Comparison of ENCODE assay signal across 20 cellular contexts in the genomic region with DNA sequence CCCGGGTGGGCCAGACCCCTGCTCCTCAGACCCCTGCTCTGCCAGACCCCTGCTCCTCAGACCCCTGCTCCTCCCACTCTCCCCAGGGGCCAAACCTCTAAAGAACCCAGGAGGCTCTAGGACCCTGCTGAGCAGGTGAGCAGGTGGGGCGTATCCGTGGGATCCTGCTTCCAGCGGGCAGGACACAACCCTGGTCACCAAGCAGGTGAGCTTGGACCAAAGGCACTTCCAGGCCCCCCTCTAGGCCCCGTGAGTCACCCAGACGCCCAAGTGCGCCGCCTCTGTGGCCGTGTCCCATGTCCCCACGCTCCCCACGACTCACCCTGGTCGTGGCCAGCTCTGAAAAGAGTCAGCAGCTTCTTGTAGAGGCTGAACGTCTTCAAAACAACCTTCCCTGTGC. TPM values are rescaled to one million over a fixed set of nuclear protein-coding genes. Genes with fewer than 3 reads are reported as not detected.
A peak's percentile ranks its signal among the peaks of the same experiment; 100 is the strongest.
DNase-seq lines count a peak whose midpoint lies in the region; ATAC-seq, FAIRE-seq and TF ChIP-seq lines count a peak whose summit lies in the region.
"Had no signal": no experiment of that assay in that cellular context is flagged by ENCODE, and none has a peak within 500 bp of the region (broad histone marks: within the 10 kb centered on the region; RNA-seq: fewer than 3 reads in every experiment).

No MANE protein-coding gene starts in this region.

- TF ChIP-seq RAD21 in GM12878 (IDR thresholded peaks at IDR 0.05; ENCODE audit: insufficient read depth, low read depth, low read length), result no peak

- H3K4me1 Mint-ChIP-seq in natural killer cell treated with Interleukin-12 subunit alpha and Interleukin-12 subunit beta and Interleukin-15 and Interleukin-18, amount 100 ng/mL, for 72 hours (ENCODE audit: low read depth in 2 of 2), result peaks cover 12 to 24% of the 10 kb centered on the region in 2 donors
- H3K4me1 Mint-ChIP-seq in natural killer cell, result peaks cover 15 to 38% of the 10 kb centered on the region in 2 donors
- peaks cover 5 to 29% (median 18%) of the 10 kb centered on the region in 7 donors for H3K4me1 Mint-ChIP-seq in naive thymus-derived CD4-positive, alpha-beta T cell

- no peaks in the 10 kb centered on the region for H3K9me3 Mint-ChIP-seq in natural killer cell treated with Interleukin-12 subunit alpha and Interleukin-12 subunit beta and Interleukin-15 and Interleukin-18, amount 100 ng/mL, for 72 hours
- H3K9me3 Mint-ChIP-seq in natural killer cell, result no peaks in the 10 kb centered on the region
- H3K9me3 Mint-ChIP-seq in naive thymus-derived CD4-positive, alpha-beta T cell, result no peaks in the 10 kb centered on the region
- H3K9me3 Mint-ChIP-seq: endodermal cell had no signal

- no peak for ATAC-seq in natural killer cell treated with Interleukin-12 subunit alpha and Interleukin-12 subunit beta and Interleukin-15 and Interleukin-18, amount 100 ng/mL, for 72 hours
- ATAC-seq in natural killer cell (no peak), GM12878 (no peak)
- no peak for ATAC-seq in naive thymus-derived CD4-positive, alpha-beta T cell
- ATAC-seq: activated CD8-positive, alpha-beta memory T cell treated with anti-CD3 and anti-CD28 coated beads, Interleukin-2, amount 10 ng/mL, durations not matched to agents 7 days and 5 days had no signal

- H3K27me3 ChIP-seq in GM12878 (replicated peaks in 1 of 2; ENCODE audit: control insufficient read depth in 2 of 2, insufficient read depth in 2 of 2, low read length in 1 of 2), result no peaks in the 10 kb centered on the region
- H3K27me3 ChIP-seq in naive thymus-derived CD4-positive, alpha-beta T cell (ENCODE audit: control insufficient read depth in 2 of 2, insufficient read depth in 2 of 2, low read length in 2 of 2), result no peaks in the 10 kb centered on the region
- H3K27me3 ChIP-seq: ascending aorta, thyroid gland had no signal

- POLR2A ChIA-PET in GM12878 (lab: Charles Lee), result no interaction called here
- POLR2A ChIA-PET in naive thymus-derived CD4-positive, alpha-beta T cell (lab: Charles Lee), result interaction anchor here (0.6 to 4.8 kb wide), 3 partner anchors 10 to 125 kb away, joined by 3 to 38 read pairs (median 4); a partner anchor contains a TSS

- peaks cover 14 to 37% of the 10 kb centered on the region in 2 experiments for H3K36me3 ChIP-seq in GM12878 (ENCODE audit: control insufficient read depth in 2 of 2, insufficient read depth in 2 of 2, low read length in 1 of 2)
- peaks cover 0 to 62% (median 0%) of the 10 kb centered on the region in 3 experiments for H3K36me3 ChIP-seq in naive thymus-derived CD4-positive, alpha-beta T cell (ENCODE audit: control insufficient read depth in 2 of 3, insufficient read depth in 3 of 3, low read length in 3 of 3)

- peak; percentile 42; the same call in 1 of the 2 replicates for TF ChIP-seq POLR2A in GM12878 (IDR thresholded peaks at IDR 0.05; ENCODE audit: low read depth, low read length)

- SMC1A ChIA-PET in GM12878 (lab: Charles Lee; ENCODE audit: uncharacterized antibody, unreplicated experiment), result no interaction called here

- no peak for TF ChIP-seq EP300 in GM12878 (IDR thresholded peaks at IDR 0.05; ENCODE audit: borderline replicate concordance in 1 of 2, control insufficient read depth in 1 of 2, low read depth in 2 of 2, low read length in 2 of 2)

- no TSS peak for BruUV-seq in GM12878 (replicated peaks; lab: Mats Ljungman, UMichigan)

- no peaks in the 10 kb centered on the region for H3K27me3 Mint-ChIP-seq in natural killer cell treated with Interleukin-12 subunit alpha and Interleukin-12 subunit beta and Interleukin-15 and Interleukin-18, amount 100 ng/mL, for 72 hours
- H3K27me3 Mint-ChIP-seq in natural killer cell (ENCODE audit: low read depth in 2 of 2), result no peaks in the 10 kb centered on the region
- no peaks in the 10 kb centered on the region for H3K27me3 Mint-ChIP-seq in naive thymus-derived CD4-positive, alpha-beta T cell
- H3K27me3 Mint-ChIP-seq: activated CD8-positive, alpha-beta memory T cell treated with anti-CD3 and anti-CD28 coated beads, Interleukin-2, amount 10 ng/mL, durations not matched to agents 7 days and 5 days had no signal

- CTCF ChIA-PET in GM12878 (lab: Yijun Ruan, JAX), result no interaction called here
- CTCF ChIA-PET in naive thymus-derived CD4-positive, alpha-beta T cell (lab: Charles Lee), result no interaction called here

- H4K20me1 ChIP-seq in GM12878 (ENCODE audit: control insufficient read depth, insufficient read depth), result no peaks in the 10 kb centered on the region; the same call in none of the 2 replicates

- H3K4me3 Mint-ChIP-seq in natural killer cell treated with Interleukin-12 subunit alpha and Interleukin-12 subunit beta and Interleukin-15 and Interleukin-18, amount 100 ng/mL, for 72 hours, result no peak overlapping the region
- no peak overlapping the region for H3K4me3 Mint-ChIP-seq in natural killer cell
- H3K4me3 Mint-ChIP-seq in naive thymus-derived CD4-positive, alpha-beta T cell, result no peak overlapping the region
- H3K4me3 Mint-ChIP-seq: activated CD8-positive, alpha-beta memory T cell treated with anti-CD3 and anti-CD28 coated beads, Interleukin-2, amount 10 ng/mL, durations not matched to agents 7 days and 5 days; endodermal cell had no signal

- no peak for FAIRE-seq in GM12878 (lab: Jason Lieb, UNC)
- FAIRE-seq: islet of Langerhans had no signal

- H3K4me2 ChIP-seq in GM12878 (ENCODE audit: control insufficient read depth, insufficient read depth), result no peak overlapping the region

- H3K27ac ChIP-seq in GM12878 (ENCODE audit: control insufficient read depth, insufficient read depth), result no peak overlapping the region
- peak overlapping the region; percentile 37 for H3K27ac ChIP-seq in naive thymus-derived CD4-positive, alpha-beta T cell (ENCODE audit: low read depth, low read length)

- intact Hi-C loops in natural killer cell (cut with micrococcal nuclease) (no loop called here), GM12878 (cut with micrococcal nuclease; ENCODE audit: unreplicated experiment) (loop anchor here (5.0 kb wide), 1 partner anchor 107 kb away; no protein-coding TSS in a partner anchor)
- intact Hi-C loops in naive thymus-derived CD4-positive, alpha-beta T cell (cut with micrococcal nuclease), result no loop called here

- no peak for TF ChIP-seq CTCF in natural killer cell (IDR thresholded peaks at IDR 0.05)
- TF ChIP-seq CTCF in GM12878 (IDR thresholded peaks at IDR 0.05 in 2 of 3, conservative IDR thresholded peaks at IDR 0.05 in 1 of 3; ENCODE audit: control insufficient read depth in 2 of 3, extremely low read depth in 1 of 3, insufficient read depth in 1 of 3, low read depth in 3 of 3, low read length in 3 of 3), result no peak

- peaks cover 34% of the 10 kb centered on the region for H3K79me2 ChIP-seq in GM12878 (ENCODE audit: control insufficient read depth, insufficient read depth, low read length)

- H2AFZ ChIP-seq in GM12878 (ENCODE audit: control insufficient read depth, low read depth, low read length), result no peak overlapping the region

- WGBS in GM12878 (ENCODE audit: insufficient coverage, insufficient replicate concordance, low lambda C conversion rate, missing lambda C conversion rate), result 80% methylated on average over 13 of the region's 13 CpGs

- in situ Hi-C loops in GM12878 (cut with MboI), result no loop called here

- H3K9me3 ChIP-seq in GM12878 (replicated peaks; ENCODE audit: control insufficient read depth, insufficient read depth, low read length), result no peaks in the 10 kb centered on the region
- H3K9me3 ChIP-seq in naive thymus-derived CD4-positive, alpha-beta T cell (ENCODE audit: control insufficient read depth in 2 of 3, low read length in 3 of 3), result no peaks in the 10 kb centered on the region
- H3K9me3 ChIP-seq: ascending aorta, thyroid gland had no signal

- RAD21 ChIA-PET in GM12878 (lab: Charles Lee; ENCODE audit: unreplicated experiment), result no interaction called here

- H3K4me1 ChIP-seq in GM12878 (ENCODE audit: control insufficient read depth, insufficient read depth, low read length), result peaks cover 12% of the 10 kb centered on the region
- peaks cover 7 to 8% of the 10 kb centered on the region in 2 donors for H3K4me1 ChIP-seq in naive thymus-derived CD4-positive, alpha-beta T cell (ENCODE audit: control insufficient read depth in 2 of 2, insufficient read depth in 2 of 2, low read length in 2 of 2)

- H3K36me3 Mint-ChIP-seq in natural killer cell treated with Interleukin-12 subunit alpha and Interleukin-12 subunit beta and Interleukin-15 and Interleukin-18, amount 100 ng/mL, for 72 hours, result no peaks in the 10 kb centered on the region
- H3K36me3 Mint-ChIP-seq in natural killer cell, result no peaks in the 10 kb centered on the region
- peaks cover 0 to 18% (median 0%) of the 10 kb centered on the region in 5 donors for H3K36me3 Mint-ChIP-seq in naive thymus-derived CD4-positive, alpha-beta T cell

- H3K27ac Mint-ChIP-seq in natural killer cell treated with Interleukin-12 subunit alpha and Interleukin-12 subunit beta and Interleukin-15 and Interleukin-18, amount 100 ng/mL, for 72 hours, result peak overlapping the region; percentile 35 to 50
- H3K27ac Mint-ChIP-seq in natural killer cell, result peak overlapping the region in 1 of 2 donors; percentile 81
- peak overlapping the region in 1 of 9 donors; percentile 74 for H3K27ac Mint-ChIP-seq in naive thymus-derived CD4-positive, alpha-beta T cell
- H3K27ac Mint-ChIP-seq: activated CD8-positive, alpha-beta memory T cell treated with anti-CD3 and anti-CD28 coated beads, Interleukin-2, amount 10 ng/mL, durations not matched to agents 7 days and 5 days; endodermal cell had no signal

- DNase-seq in natural killer cell treated with Interleukin-12 subunit alpha and Interleukin-12 subunit beta and Interleukin-15 and Interleukin-18, amount 100 ng/mL, for 72 hours (ENCODE audit: low spot score), result no peak
- no peak for DNase-seq in natural killer cell
- DNase-seq in GM12878 (ENCODE audit: low read depth, low spot score), result no peak
- DNase-seq in naive thymus-derived CD4-positive, alpha-beta T cell, result no peak
- no peak for DNase-seq in NCI-H1436 (lab: John Stamatoyannopoulos, UW)
- no peak for DNase-seq in SHP77 treated with DMSO at 0.1 percent for 48 hours (lab: John Stamatoyannopoulos, UW)
- no peak for DNase-seq in DMS 273 treated with DMSO at 0.1 percent for 48 hours (lab: John Stamatoyannopoulos, UW)
- DNase-seq in NCI-H2227 (lab: John Stamatoyannopoulos, UW; ENCODE audit: unreplicated experiment), result no peak
- DNase-seq: activated CD8-positive, alpha-beta memory T cell treated with anti-CD3 and anti-CD28 coated beads, Interleukin-2, amount 10 ng/mL, durations not matched to agents 7 days and 5 days; activated naive CD4-positive, alpha-beta T cell; endodermal cell; mesenchymal stem cell; NCI-H1048; NCI-H2081 treated with DMSO at 0.1 percent for 48 hours; NCI-H524; SIG-M5; T-helper 2 cell had no signal

- H3K4me3 ChIP-seq in GM12878, result no peak overlapping the region
- H3K4me3 ChIP-seq in naive thymus-derived CD4-positive, alpha-beta T cell (ENCODE audit: low read length), result no peak overlapping the region
- H3K4me3 ChIP-seq: ascending aorta, thyroid gland had no signal

- H3K9ac ChIP-seq in GM12878 (ENCODE audit: control insufficient read depth, insufficient read depth, low read length), result no peak overlapping the region

RNA-seq across cellular contexts. Expression of a gene that starts 5.0 kb away (rescaled TPM):
- 100 to 1,000 TPM; 300 to 380 TPM for total RNA-seq in natural killer cell treated with Interleukin-12 subunit alpha and Interleukin-12 subunit beta and Interleukin-15 and Interleukin-18, amount 100 ng/mL, for 72 hours
- total RNA-seq in natural killer cell (100 to 1,000 TPM; 168 to 219 (median 192) TPM), GM12878 (2014; rRNA removed) (119 and 141 TPM in 2 replicates), GM12878 (2014; rRNA removed; fragmentation: Illumina TruSeq; extraction: Trizol) (93.1 and 97.9 TPM in 2 replicates), GM12878 (2021) (156 and 159 TPM in 2 replicates)
- total RNA-seq in GM12878 (2013; cell fraction: nucleolus; rRNA removed), result 374 and 423 TPM in 2 replicates
- polyA plus RNA-seq in GM12878 (2011; ENCODE audit: low read depth), result 98.7 TPM
- polyA plus RNA-seq in GM12878 (2011; rRNA removed) (101 and 125 TPM in 2 replicates), GM12878 (2014; fragmentation: Illumina TruSeq; extraction: Trizol) (81.7 and 120 TPM in 2 replicates), GM12878 (2014; fragmentation: Nextera tagmentation; extraction: Ambion mirVana) (1 to 10 TPM; 4.2 to 8.5 TPM), GM12878 (2014; rRNA removed) (162 and 194 TPM in 2 replicates), GM12878 (2016; fragmentation: Nextera tagmentation; extraction: Ambion mirVana) (100 to 1,000 TPM; 150 to 157 TPM)
- 197 and 266 TPM in 2 replicates for polyA plus RNA-seq in GM12878 (2011; cell fraction: cytosol; rRNA removed)
- polyA plus RNA-seq in GM12878 (2011; cell fraction: nucleus; rRNA removed), result 419 and 530 TPM in 2 replicates
- 155 and 177 TPM in 2 replicates for polyA plus RNA-seq in GM12878 (2012)
- 79.4 and 160 TPM in 2 replicates for polyA minus RNA-seq in GM12878 (2011; rRNA and poly(A)+ RNA removed)
- polyA minus RNA-seq in GM12878 (2011; cell fraction: cytosol; rRNA and poly(A)+ RNA removed), result 79.5 and 85.7 TPM in 2 replicates
- 112 and 194 TPM in 2 replicates for polyA minus RNA-seq in GM12878 (2011; cell fraction: nucleus; rRNA and poly(A)+ RNA removed)
- total RNA-seq in naive thymus-derived CD4-positive, alpha-beta T cell, result 100 to 1,000 TPM; 112 to 385 (median 199) TPM
- polyA plus RNA-seq in naive thymus-derived CD4-positive, alpha-beta T cell, result 100 to 1,000 TPM; 168 to 178 TPM

RNA-seq across cellular contexts. Expression of a gene that starts 13.0 kb away (rescaled TPM):
- 100 to 1,000 TPM; 217 to 295 TPM for total RNA-seq in natural killer cell treated with Interleukin-12 subunit alpha and Interleukin-12 subunit beta and Interleukin-15 and Interleukin-18, amount 100 ng/mL, for 72 hours
- total RNA-seq in natural killer cell, result 100 to 1,000 TPM; 130 to 203 (median 158) TPM
- total RNA-seq in GM12878 (2013; cell fraction: nucleolus; rRNA removed), result 167 and 178 TPM in 2 replicates
- total RNA-seq in GM12878 (2014; rRNA removed), result 35.5 and 44.1 TPM in 2 replicates
- 29.2 and 29.4 TPM in 2 replicates for total RNA-seq in GM12878 (2014; rRNA removed; fragmentation: Illumina TruSeq; extraction: Trizol)
- 65.3 and 65.8 TPM in 2 replicates for total RNA-seq in GM12878 (2021)
- 72.0 TPM for polyA plus RNA-seq in GM12878 (2011; ENCODE audit: low read depth)
- polyA plus RNA-seq in GM12878 (2011; rRNA removed), result 120 and 138 TPM in 2 replicates
- 128 and 152 TPM in 2 replicates for polyA plus RNA-seq in GM12878 (2011; cell fraction: cytosol; rRNA removed)
- polyA plus RNA-seq in GM12878 (2011; cell fraction: nucleus; rRNA removed), result 170 and 183 TPM in 2 replicates
- polyA plus RNA-seq in GM12878 (2012), result 120 and 130 TPM in 2 replicates
- polyA plus RNA-seq in GM12878 (2014; fragmentation: Illumina TruSeq; extraction: Trizol), result 22.4 and 42.7 TPM in 2 replicates
- 10 to 100 TPM; 16.7 to 27.4 TPM for polyA plus RNA-seq in GM12878 (2014; fragmentation: Nextera tagmentation; extraction: Ambion mirVana)
- polyA plus RNA-seq in GM12878 (2014; rRNA removed), result 50.9 and 56.1 TPM in 2 replicates
- 100 to 1,000 TPM; 115 to 126 TPM for polyA plus RNA-seq in GM12878 (2016; fragmentation: Nextera tagmentation; extraction: Ambion mirVana)
- 81.9 and 82.4 TPM in 2 replicates for polyA minus RNA-seq in GM12878 (2011; rRNA and poly(A)+ RNA removed)
- 27.1 and 29.1 TPM in 2 replicates for polyA minus RNA-seq in GM12878 (2011; cell fraction: cytosol; rRNA and poly(A)+ RNA removed)
- polyA minus RNA-seq in GM12878 (2011; cell fraction: nucleus; rRNA and poly(A)+ RNA removed), result 29.7 and 37.7 TPM in 2 replicates
- total RNA-seq in naive thymus-derived CD4-positive, alpha-beta T cell, result 100 to 1,000 TPM in 1 of 5 experiments, 10 to 100 TPM in 4; 59.8 to 188 (median 67.1) TPM
- polyA plus RNA-seq in naive thymus-derived CD4-positive, alpha-beta T cell, result 100 to 1,000 TPM; 102 to 103 TPM

RNA-seq across cellular contexts. Expression of a gene that starts 27.2 kb away (rescaled TPM):
- 10 to 100 TPM; 29.7 to 30.1 TPM for total RNA-seq in natural killer cell treated with Interleukin-12 subunit alpha and Interleukin-12 subunit beta and Interleukin-15 and Interleukin-18, amount 100 ng/mL, for 72 hours
- total RNA-seq in natural killer cell (10 to 100 TPM; 21.6 to 28.6 (median 23.3) TPM), GM12878 (2014; rRNA removed) (21.0 TPM in 2 replicates), GM12878 (2014; rRNA removed; fragmentation: Illumina TruSeq; extraction: Trizol) (10.3 and 11.6 TPM in 2 replicates), GM12878 (2021) (25.8 and 29.6 TPM in 2 replicates)
- 32.4 and 38.4 TPM in 2 replicates for total RNA-seq in GM12878 (2013; cell fraction: nucleolus; rRNA removed)
- 6.8 TPM for polyA plus RNA-seq in GM12878 (2011; ENCODE audit: low read depth)
- polyA plus RNA-seq in GM12878 (2011; rRNA removed) (10.8 and 16.9 TPM in 2 replicates), GM12878 (2014; fragmentation: Illumina TruSeq; extraction: Trizol) (4.2 and 10.2 TPM in 2 replicates), GM12878 (2014; fragmentation: Nextera tagmentation; extraction: Ambion mirVana) (1 to 10 TPM in 1 of 2 experiments, under 1 TPM in 1; 0.48 to 2.4 TPM), GM12878 (2014; rRNA removed) (19.6 and 23.7 TPM in 2 replicates), GM12878 (2016; fragmentation: Nextera tagmentation; extraction: Ambion mirVana) (10 to 100 TPM; 25.9 to 28.4 TPM)
- polyA plus RNA-seq in GM12878 (2011; cell fraction: cytosol; rRNA removed), result 31.6 and 39.7 TPM in 2 replicates
- polyA plus RNA-seq in GM12878 (2011; cell fraction: nucleus; rRNA removed), result 33.0 and 43.8 TPM in 2 replicates
- 15.1 and 18.3 TPM in 2 replicates for polyA plus RNA-seq in GM12878 (2012)
- 18.4 and 28.0 TPM in 2 replicates for polyA minus RNA-seq in GM12878 (2011; rRNA and poly(A)+ RNA removed)
- polyA minus RNA-seq in GM12878 (2011; cell fraction: cytosol; rRNA and poly(A)+ RNA removed), result 12.6 and 16.9 TPM in 2 replicates
- polyA minus RNA-seq in GM12878 (2011; cell fraction: nucleus; rRNA and poly(A)+ RNA removed), result 5.7 and 14.4 TPM in 2 replicates
- 10 to 100 TPM; 21.9 to 34.6 (median 32.3) TPM for total RNA-seq in naive thymus-derived CD4-positive, alpha-beta T cell
- 10 to 100 TPM; 29.7 to 42.1 TPM for polyA plus RNA-seq in naive thymus-derived CD4-positive, alpha-beta T cell

RNA-seq across cellular contexts. Expression of a gene that starts 27.4 kb away (rescaled TPM):
- 10 to 100 TPM; 19.5 to 40.1 TPM for total RNA-seq in natural killer cell treated with Interleukin-12 subunit alpha and Interleukin-12 subunit beta and Interleukin-15 and Interleukin-18, amount 100 ng/mL, for 72 hours
- total RNA-seq in natural killer cell (10 to 100 TPM; 35.7 to 57.4 (median 51.5) TPM), GM12878 (2014; rRNA removed) (10.8 and 12.7 TPM in 2 replicates), GM12878 (2014; rRNA removed; fragmentation: Illumina TruSeq; extraction: Trizol) (5.8 and 6.4 TPM in 2 replicates), GM12878 (2021) (15.9 and 16.4 TPM in 2 replicates)
- total RNA-seq in GM12878 (2013; cell fraction: nucleolus; rRNA removed), result 34.6 and 37.8 TPM in 2 replicates
- polyA plus RNA-seq in GM12878 (2011; ENCODE audit: low read depth), result 4.9 TPM
- polyA plus RNA-seq in GM12878 (2011; rRNA removed) (5.1 and 7.6 TPM in 2 replicates), GM12878 (2014; fragmentation: Illumina TruSeq; extraction: Trizol) (5.0 and 6.3 TPM in 2 replicates), GM12878 (2014; fragmentation: Nextera tagmentation; extraction: Ambion mirVana) (1 to 10 TPM; 1.6 to 1.9 TPM), GM12878 (2014; rRNA removed) (21.9 and 24.2 TPM in 2 replicates), GM12878 (2016; fragmentation: Nextera tagmentation; extraction: Ambion mirVana) (1 to 10 TPM; 4.9 to 8.7 TPM)
- 7.5 and 11.0 TPM in 2 replicates for polyA plus RNA-seq in GM12878 (2011; cell fraction: cytosol; rRNA removed)
- polyA plus RNA-seq in GM12878 (2011; cell fraction: nucleus; rRNA removed), result 119 and 120 TPM in 2 replicates
- polyA plus RNA-seq in GM12878 (2012), result 9.6 and 13.9 TPM in 2 replicates
- 2.5 and 5.6 TPM in 2 replicates for polyA minus RNA-seq in GM12878 (2011; rRNA and poly(A)+ RNA removed)
- polyA minus RNA-seq in GM12878 (2011; cell fraction: cytosol; rRNA and poly(A)+ RNA removed), result 2.1 TPM in 2 replicates
- polyA minus RNA-seq in GM12878 (2011; cell fraction: nucleus; rRNA and poly(A)+ RNA removed), result 8.1 and 10.9 TPM in 2 replicates
- 100 to 1,000 TPM in 2 of 5 experiments, 10 to 100 TPM in 3; 62.7 to 153 (median 66.9) TPM for total RNA-seq in naive thymus-derived CD4-positive, alpha-beta T cell
- 10 to 100 TPM; 12.5 to 18.1 TPM for polyA plus RNA-seq in naive thymus-derived CD4-positive, alpha-beta T cell
